7 cellular contexts compared by ENCODE assay signal in the genomic region with DNA sequence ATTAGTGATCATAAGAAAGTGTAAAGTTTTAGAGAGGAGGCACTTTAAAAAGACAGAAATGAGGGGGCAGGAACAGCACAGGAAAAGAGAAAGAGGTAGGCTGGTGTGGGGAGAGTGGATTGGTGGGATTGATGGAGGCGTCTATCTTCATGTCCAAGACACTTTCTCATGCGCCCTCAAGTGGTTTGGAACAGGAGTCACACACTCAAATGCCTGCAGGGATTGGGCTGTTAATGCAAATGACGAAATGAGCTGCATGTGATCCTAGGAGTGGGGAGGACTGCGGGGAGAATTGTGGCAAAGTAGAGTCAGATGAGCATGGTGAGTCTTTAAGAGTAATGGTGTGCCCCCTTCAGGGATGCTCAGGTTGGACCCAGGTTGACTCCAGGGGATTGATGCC. TPM values are rescaled to one million over a fixed set of nuclear protein-coding genes. Genes with fewer than 3 reads are reported as not detected.
DNase-seq lines count a peak whose midpoint lies in the region; ATAC-seq and TF ChIP-seq lines count a peak whose summit lies in the region.

No MANE protein-coding gene starts in this region.

- 55% methylated on average over 4 of the region's 4 CpGs for WGBS in liver

- DNase-seq in GM03348 (ENCODE audit: low spot score) (peak; percentile 80), HT1080 (ENCODE audit: low read depth) (peak; percentile 69), mesothelial cell of epicardium (ENCODE audit: low spot score in 2 of 2, unreplicated experiment in 2 of 2) (no peak), COLO829 (ENCODE audit: low spot score) (no peak)
- no peak for DNase-seq in activated naive CD8-positive, alpha-beta T cell treated with anti-CD3 and anti-CD28 coated beads, Interleukin-2, amount 10 ng/mL, durations not matched to agents 7 days and 5 days
- DNase-seq in activated CD4-positive, alpha-beta T cell treated with anti-CD3 and anti-CD28 coated beads, Interleukin-2, amount 50 U/mL, for 48 hours, result no peak

- no peaks in the 10 kb centered on the region for H3K27me3 ChIP-seq in liver (ENCODE audit: control insufficient read depth in 4 of 4, insufficient read depth in 4 of 4, low read length in 3 of 4)

- H3K4me1 Mint-ChIP-seq in activated naive CD8-positive, alpha-beta T cell treated with anti-CD3 and anti-CD28 coated beads, Interleukin-2, amount 10 ng/mL, durations not matched to agents 7 days and 5 days, result peaks cover 8% of the 10 kb centered on the region
- peaks cover 13% of the 10 kb centered on the region for H3K4me1 Mint-ChIP-seq in mesothelial cell of epicardium

- no peaks in the 10 kb centered on the region for H3K4me1 ChIP-seq in liver (ENCODE audit: control insufficient read depth in 4 of 4, insufficient read depth in 4 of 4, low read length in 3 of 4)

- POLR2A ChIA-PET in activated naive CD8-positive, alpha-beta T cell treated with anti-CD3 and anti-CD28 coated beads, Interleukin-2, amount 10 ng/mL, durations not matched to agents 7 days and 5 days (lab: Charles Lee), result no interaction called here

- peaks cover 25% of the 10 kb centered on the region for H3K27me3 Mint-ChIP-seq in activated naive CD8-positive, alpha-beta T cell treated with anti-CD3 and anti-CD28 coated beads, Interleukin-2, amount 10 ng/mL, durations not matched to agents 7 days and 5 days
- H3K27me3 Mint-ChIP-seq in mesothelial cell of epicardium (ENCODE audit: low read depth), result peaks cover 10% of the 10 kb centered on the region

- TF ChIP-seq RAD21 in liver (IDR thresholded peaks at IDR 0.05), result peak in 1 of 2 donors; percentile 74

- no peak overlapping the region for H3K27ac ChIP-seq in liver (ENCODE audit: low read depth in 1 of 2, low read length in 2 of 2)

- no peaks in the 10 kb centered on the region for H3K9me3 ChIP-seq in liver (ENCODE audit: control insufficient read depth in 4 of 4, low read length in 3 of 4)

- peak; percentile 42 for TF ChIP-seq CTCF in liver (IDR thresholded peaks at IDR 0.05; ENCODE audit: low read depth, low read length, missing input control)
- TF ChIP-seq CTCF in mesothelial cell of epicardium (IDR thresholded peaks at IDR 0.05; ENCODE audit: unreplicated experiment), result no peak

- H3K4me3 Mint-ChIP-seq in activated naive CD8-positive, alpha-beta T cell treated with anti-CD3 and anti-CD28 coated beads, Interleukin-2, amount 10 ng/mL, durations not matched to agents 7 days and 5 days, result no peak overlapping the region
- no peak overlapping the region for H3K4me3 Mint-ChIP-seq in mesothelial cell of epicardium

- ATAC-seq in activated naive CD8-positive, alpha-beta T cell treated with anti-CD3 and anti-CD28 coated beads, Interleukin-2, amount 10 ng/mL, durations not matched to agents 7 days and 5 days (ENCODE audit: low read depth), result peak; percentile 68

- H3K27ac Mint-ChIP-seq in activated naive CD8-positive, alpha-beta T cell treated with anti-CD3 and anti-CD28 coated beads, Interleukin-2, amount 10 ng/mL, durations not matched to agents 7 days and 5 days, result no peak overlapping the region
- H3K27ac Mint-ChIP-seq in mesothelial cell of epicardium, result no peak overlapping the region

- H3K9ac ChIP-seq in liver (ENCODE audit: low read depth in 1 of 2, low read length in 2 of 2), result no peak overlapping the region

- H3K36me3 ChIP-seq in liver (ENCODE audit: control insufficient read depth in 4 of 4, insufficient read depth in 3 of 4, low read depth in 1 of 4, low read length in 3 of 4), result no peaks in the 10 kb centered on the region

- no peaks in the 10 kb centered on the region for H3K9me3 Mint-ChIP-seq in activated naive CD8-positive, alpha-beta T cell treated with anti-CD3 and anti-CD28 coated beads, Interleukin-2, amount 10 ng/mL, durations not matched to agents 7 days and 5 days
- H3K9me3 Mint-ChIP-seq in mesothelial cell of epicardium, result no peaks in the 10 kb centered on the region

- H3K36me3 Mint-ChIP-seq in activated naive CD8-positive, alpha-beta T cell treated with anti-CD3 and anti-CD28 coated beads, Interleukin-2, amount 10 ng/mL, durations not matched to agents 7 days and 5 days, result no peaks in the 10 kb centered on the region
- no peaks in the 10 kb centered on the region for H3K36me3 Mint-ChIP-seq in mesothelial cell of epicardium

- no peak overlapping the region for H3K4me3 ChIP-seq in liver (ENCODE audit: low read depth in 1 of 3, low read length in 3 of 3)

TF ChIP-seq in liver, 16 proteins besides CTCF, POLR2A, EP300 and RAD21:
- no peak for TF ChIP-seq FOXA2 (IDR thresholded peaks at IDR 0.05)
- no peak for TF ChIP-seq JUND (IDR thresholded peaks at IDR 0.05)
- TF ChIP-seq, protein P1, sequence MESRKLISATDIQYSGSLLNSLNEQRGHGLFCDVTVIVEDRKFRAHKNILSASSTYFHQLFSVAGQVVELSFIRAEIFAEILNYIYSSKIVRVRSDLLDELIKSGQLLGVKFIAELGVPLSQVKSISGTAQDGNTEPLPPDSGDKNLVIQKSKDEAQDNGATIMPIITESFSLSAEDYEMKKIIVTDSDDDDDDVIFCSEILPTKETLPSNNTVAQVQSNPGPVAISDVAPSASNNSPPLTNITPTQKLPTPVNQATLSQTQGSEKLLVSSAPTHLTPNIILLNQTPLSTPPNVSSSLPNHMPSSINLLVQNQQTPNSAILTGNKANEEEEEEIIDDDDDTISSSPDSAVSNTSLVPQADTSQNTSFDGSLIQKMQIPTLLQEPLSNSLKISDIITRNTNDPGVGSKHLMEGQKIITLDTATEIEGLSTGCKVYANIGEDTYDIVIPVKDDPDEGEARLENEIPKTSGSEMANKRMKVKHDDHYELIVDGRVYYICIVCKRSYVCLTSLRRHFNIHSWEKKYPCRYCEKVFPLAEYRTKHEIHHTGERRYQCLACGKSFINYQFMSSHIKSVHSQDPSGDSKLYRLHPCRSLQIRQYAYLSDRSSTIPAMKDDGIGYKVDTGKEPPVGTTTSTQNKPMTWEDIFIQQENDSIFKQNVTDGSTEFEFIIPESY (IDR thresholded peaks at IDR 0.05), result no peak
- TF ChIP-seq YY1 (IDR thresholded peaks at IDR 0.05), result no peak
- no peak for TF ChIP-seq HNF4A (conservative IDR thresholded peaks at IDR 0.05)
- no peak for TF ChIP-seq NR2F2 (IDR thresholded peaks at IDR 0.05)
- TF ChIP-seq FOXA1 (IDR thresholded peaks at IDR 0.05), result no peak
- no peak for TF ChIP-seq SP1 (IDR thresholded peaks at IDR 0.05)
TF ChIP-seq in liver: peak in this region for 0.

RNA-seq across cellular contexts. Expression of a gene that starts 5.5 kb away (rescaled TPM):
- not detected in 2 replicates for total RNA-seq in HT1080 (2014; rRNA removed; shearing (Covaris generic))
- polyA plus RNA-seq in HT1080 (2015; cell fraction: cytosol; rRNA removed), result not detected in 2 replicates
- polyA plus RNA-seq in HT1080 (2015; cell fraction: nucleus; rRNA removed), result not detected in 2 replicates
- not detected for total RNA-seq in activated naive CD8-positive, alpha-beta T cell treated with anti-CD3 and anti-CD28 coated beads, Interleukin-2, amount 10 ng/mL, durations not matched to agents 7 days and 5 days
- not detected for total RNA-seq in liver
- polyA plus RNA-seq in liver, result not detected
- total RNA-seq in mesothelial cell of epicardium, result not detected in 3 replicates

RNA-seq across cellular contexts. Expression of a gene that starts 45.1 kb away (rescaled TPM):
- total RNA-seq in HT1080 (2014; rRNA removed; shearing (Covaris generic)), result 16.0 and 20.3 TPM in 2 replicates
- 13.9 and 15.4 TPM in 2 replicates for polyA plus RNA-seq in HT1080 (2015; cell fraction: cytosol; rRNA removed)
- 11.4 and 12.9 TPM in 2 replicates for polyA plus RNA-seq in HT1080 (2015; cell fraction: nucleus; rRNA removed)
- 10 to 100 TPM; 19.3 to 20.6 TPM for total RNA-seq in activated naive CD8-positive, alpha-beta T cell treated with anti-CD3 and anti-CD28 coated beads, Interleukin-2, amount 10 ng/mL, durations not matched to agents 7 days and 5 days
- total RNA-seq in liver (10 to 100 TPM; 11.2 to 14.5 TPM), mesothelial cell of epicardium (41.8 to 42.9 TPM (median 42.7 TPM) in 3 replicates)
- polyA plus RNA-seq in liver, result 1 to 10 TPM; 4.1 to 9.9 TPM

RNA-seq across cellular contexts. Expression of a gene that starts 49.3 kb away (rescaled TPM):
- not detected in 2 replicates for total RNA-seq in HT1080 (2014; rRNA removed; shearing (Covaris generic))
- 0.06 and 0.07 TPM in 2 replicates for polyA plus RNA-seq in HT1080 (2015; cell fraction: cytosol; rRNA removed)
- 0.26 TPM in 1 of 2 replicates, not detected in the other for polyA plus RNA-seq in HT1080 (2015; cell fraction: nucleus; rRNA removed)
- total RNA-seq in activated naive CD8-positive, alpha-beta T cell treated with anti-CD3 and anti-CD28 coated beads, Interleukin-2, amount 10 ng/mL, durations not matched to agents 7 days and 5 days, result not detected
- total RNA-seq in liver (not detected), mesothelial cell of epicardium (not detected in 3 replicates)
- not detected for polyA plus RNA-seq in liver

Comparison
In these comparisons a context has a peak if more than half of its experiments do, and no peak if none do; other contexts are left out.
1. DNase-seq: peak in GM03348 (single experiment) and HT1080 (single experiment); none in activated naive CD8-positive, alpha-beta T cell treated with anti-CD3 and anti-CD28 coated beads, Interleukin-2, amount 10 ng/mL, durations not matched to agents 7 days and 5 days (single experiment), mesothelial cell of epicardium (0 of 2), activated CD4-positive, alpha-beta T cell treated with anti-CD3 and anti-CD28 coated beads, Interleukin-2, amount 50 U/mL, for 48 hours (0 of 2) and COLO829 (single experiment).